Comparison of ENCODE assay signal across 1 cellular context in the genomic region with DNA sequence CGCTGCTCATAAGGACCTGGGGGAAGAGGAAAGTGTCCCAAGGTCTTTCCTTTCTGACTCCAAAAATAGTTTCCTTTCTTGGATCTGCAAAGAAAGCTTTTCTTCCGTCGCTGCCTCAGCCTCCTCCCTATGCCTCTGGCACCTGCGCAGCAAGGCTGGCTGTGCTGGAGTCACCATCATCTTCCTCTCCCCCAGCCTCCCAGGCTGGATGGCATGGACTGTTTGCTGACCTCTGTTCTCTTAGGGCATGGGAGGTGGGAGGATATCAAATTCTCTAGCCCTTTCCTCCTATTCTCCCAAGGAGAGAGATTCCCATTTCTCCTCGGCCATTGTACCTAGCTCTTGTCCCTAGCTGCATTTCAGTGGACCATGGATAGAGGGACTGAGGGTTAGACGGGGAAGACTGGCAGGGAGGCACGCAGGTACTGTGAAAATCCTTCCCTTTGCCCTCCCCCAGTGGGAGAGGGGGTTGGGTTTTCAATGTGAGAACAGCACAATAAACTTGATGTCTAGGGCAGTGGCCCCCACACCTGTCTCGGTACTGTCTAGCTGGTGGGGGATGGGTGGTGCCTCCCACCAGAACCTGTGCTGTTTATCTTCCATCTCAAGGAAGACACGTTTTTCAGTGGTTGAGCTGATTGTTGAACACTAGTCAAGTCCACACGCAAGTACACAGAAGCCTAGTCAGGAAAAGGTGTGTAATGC.
TF ChIP-seq lines count a peak whose summit lies in the region.

No MANE protein-coding gene starts in this region.

TF ChIP-seq in HCT116, 20 proteins besides CTCF, POLR2A, EP300 and RAD21:
- TF ChIP-seq ELF1 (IDR thresholded peaks at IDR 0.05; ENCODE audit: borderline replicate concordance, low read depth) (no peak), YY1 (IDR thresholded peaks at IDR 0.05; ENCODE audit: extremely low read depth, insufficient replicate concordance, low read depth, low read length) (no peak)
